In genomic region chr14:58272589-58273372, GRCh38 we compare ENCODE assay signal across 9 cellular contexts. TPM values are rescaled to one million over a fixed set of nuclear protein-coding genes. Genes with fewer than 3 reads are reported as not detected.
A peak's percentile ranks its signal among the peaks of the same experiment; 100 is the strongest.
DNase-seq lines count a peak whose midpoint lies in the region; ATAC-seq, FAIRE-seq and TF ChIP-seq lines count a peak whose summit lies in the region.
"Had no signal": no experiment of that assay in that cellular context is flagged by ENCODE, and none has a peak within 500 bp of the region (broad histone marks: within the 10 kb centered on the region; RNA-seq: fewer than 3 reads in every experiment).

No MANE protein-coding gene starts in this region.

- H3K27me3 ChIP-seq in neural progenitor cell: no peaks in the 10 kb centered on the region
- H3K27me3 ChIP-seq in vagina: no peaks in the 10 kb centered on the region

- DNase-seq in GM12892 (ENCODE audit: insufficient read length) (no peak), NCI-H69 (lab: John Stamatoyannopoulos, UW) (peak; percentile 31), fibroblast of gingiva (ENCODE audit: low read depth) (peak; percentile 8), neural progenitor cell (ENCODE audit: low spot score) (no peak), NCI-H2107 (lab: John Stamatoyannopoulos, UW) (no peak), vagina (ENCODE audit: extremely low spot score in 2 of 2) (no peak), occipital lobe (lab: John Stamatoyannopoulos, UW) (no peak)

- intact Hi-C loops in vagina (cut with DNase I): no loop called here

- H3K27me3 Mint-ChIP-seq in neural progenitor cell (ENCODE audit: insufficient read depth, low read depth): peaks cover 8% of the 10 kb centered on the region
- no peaks in the 10 kb centered on the region for H3K27me3 Mint-ChIP-seq in stimulated activated memory B cell treated with anti-CD40 and anti-IgM and Interleukin-4, amounts not matched to agents 10 μg/mL and 1 μg/mL and 100 μg/mL, for 72 hours

- H3K9ac ChIP-seq in neural progenitor cell: no peak overlapping the region

- TF ChIP-seq CTCF in neural progenitor cell (IDR thresholded peaks at IDR 0.05) (peak; percentile 19), vagina (IDR thresholded peaks at IDR 0.05) (no peak)

- H3K27ac Mint-ChIP-seq in neural progenitor cell: no peak overlapping the region
- no peak overlapping the region for H3K27ac Mint-ChIP-seq in stimulated activated memory B cell treated with anti-CD40 and anti-IgM and Interleukin-4, amounts not matched to agents 10 μg/mL and 1 μg/mL and 100 μg/mL, for 72 hours

- no peak for FAIRE-seq in GM12892 (lab: Jason Lieb, UNC)
- FAIRE-seq: colon had no signal

- H3K4me3 ChIP-seq in neural progenitor cell: no peak overlapping the region
- H3K4me3 ChIP-seq in vagina: no peak overlapping the region

- H3K27ac ChIP-seq in neural progenitor cell (no peak overlapping the region), vagina (no peak overlapping the region)

- H3F3A ChIP-seq in neural progenitor cell (ENCODE audit: low read depth): peaks cover 61% of the 10 kb centered on the region

- ATAC-seq in stimulated activated memory B cell treated with anti-CD40 and anti-IgM and Interleukin-4, amounts not matched to agents 10 μg/mL and 1 μg/mL and 100 μg/mL, for 72 hours: no peak

- H3K4me2 ChIP-seq in neural progenitor cell: no peak overlapping the region

- no peak overlapping the region for H3K4me3 Mint-ChIP-seq in neural progenitor cell
- no peak overlapping the region for H3K4me3 Mint-ChIP-seq in stimulated activated memory B cell treated with anti-CD40 and anti-IgM and Interleukin-4, amounts not matched to agents 10 μg/mL and 1 μg/mL and 100 μg/mL, for 72 hours

- H3K36me3 ChIP-seq in neural progenitor cell (peaks cover 22% of the 10 kb centered on the region), vagina (peaks cover 8 to 63% of the 10 kb centered on the region in 2 donors)

- TF ChIP-seq POLR2A in GM12892 (IDR thresholded peaks at IDR 0.05; ENCODE audit: low read depth, low read length): peak; percentile 45; the same call in 1 of the 2 replicates
- no peak for TF ChIP-seq POLR2A in vagina (IDR thresholded peaks at IDR 0.05)

- H3K36me3 Mint-ChIP-seq in neural progenitor cell: peaks cover 8% of the 10 kb centered on the region
- H3K36me3 Mint-ChIP-seq in stimulated activated memory B cell treated with anti-CD40 and anti-IgM and Interleukin-4, amounts not matched to agents 10 μg/mL and 1 μg/mL and 100 μg/mL, for 72 hours: peaks cover 38% of the 10 kb centered on the region

- H3K4me1 ChIP-seq in neural progenitor cell: no peaks in the 10 kb centered on the region
- peaks cover 20% of the 10 kb centered on the region for H3K4me1 ChIP-seq in vagina

- peaks cover 32% of the 10 kb centered on the region for H4K20me1 ChIP-seq in neural progenitor cell (ENCODE audit: low read depth)

- no peaks in the 10 kb centered on the region for H3K9me3 Mint-ChIP-seq in neural progenitor cell
- H3K9me3 Mint-ChIP-seq in stimulated activated memory B cell treated with anti-CD40 and anti-IgM and Interleukin-4, amounts not matched to agents 10 μg/mL and 1 μg/mL and 100 μg/mL, for 72 hours: no peaks in the 10 kb centered on the region

- H2AFZ ChIP-seq in neural progenitor cell (replicated peaks): no peak overlapping the region

- H3K4me1 Mint-ChIP-seq in neural progenitor cell: no peaks in the 10 kb centered on the region
- peaks cover 25% of the 10 kb centered on the region for H3K4me1 Mint-ChIP-seq in stimulated activated memory B cell treated with anti-CD40 and anti-IgM and Interleukin-4, amounts not matched to agents 10 μg/mL and 1 μg/mL and 100 μg/mL, for 72 hours

- peaks cover 69% of the 10 kb centered on the region for H3K79me2 ChIP-seq in neural progenitor cell (ENCODE audit: low read depth)

- H3K9me3 ChIP-seq in neural progenitor cell (ENCODE audit: low read depth) (no peaks in the 10 kb centered on the region), vagina (no peaks in the 10 kb centered on the region)

RNA-seq across cellular contexts. Expression of gene ARID4A, which starts 25.6 kb away (rescaled TPM):
- 12.7 TPM for polyA plus RNA-seq in GM12892 (2012; ENCODE audit: missing spikeins)
- total RNA-seq in neural progenitor cell (ENCODE audit: low replicate concordance) (12.6 and 24.1 TPM in 2 replicates), vagina (20.6 TPM), occipital lobe (64.1 TPM)

RNA-seq across cellular contexts. Expression of gene PSMA3, which starts 28.1 kb away (rescaled TPM):
- 221 TPM for polyA plus RNA-seq in GM12892 (2012; ENCODE audit: missing spikeins)
- total RNA-seq in neural progenitor cell (ENCODE audit: low replicate concordance) (192 and 268 TPM in 2 replicates), vagina (73.7 TPM), occipital lobe (42.9 TPM)

Comparison
In these comparisons a context has a peak if more than half of its experiments do, and no peak if none do; other contexts are left out.
1. DNase-seq: peak in NCI-H69 (single experiment) and fibroblast of gingiva (single experiment); none in GM12892 (single experiment), neural progenitor cell (single experiment), NCI-H2107 (single experiment), vagina (0 of 2) and occipital lobe (single experiment).